Comparison of ENCODE assay signal across 8 cellular contexts in the genomic region with DNA sequence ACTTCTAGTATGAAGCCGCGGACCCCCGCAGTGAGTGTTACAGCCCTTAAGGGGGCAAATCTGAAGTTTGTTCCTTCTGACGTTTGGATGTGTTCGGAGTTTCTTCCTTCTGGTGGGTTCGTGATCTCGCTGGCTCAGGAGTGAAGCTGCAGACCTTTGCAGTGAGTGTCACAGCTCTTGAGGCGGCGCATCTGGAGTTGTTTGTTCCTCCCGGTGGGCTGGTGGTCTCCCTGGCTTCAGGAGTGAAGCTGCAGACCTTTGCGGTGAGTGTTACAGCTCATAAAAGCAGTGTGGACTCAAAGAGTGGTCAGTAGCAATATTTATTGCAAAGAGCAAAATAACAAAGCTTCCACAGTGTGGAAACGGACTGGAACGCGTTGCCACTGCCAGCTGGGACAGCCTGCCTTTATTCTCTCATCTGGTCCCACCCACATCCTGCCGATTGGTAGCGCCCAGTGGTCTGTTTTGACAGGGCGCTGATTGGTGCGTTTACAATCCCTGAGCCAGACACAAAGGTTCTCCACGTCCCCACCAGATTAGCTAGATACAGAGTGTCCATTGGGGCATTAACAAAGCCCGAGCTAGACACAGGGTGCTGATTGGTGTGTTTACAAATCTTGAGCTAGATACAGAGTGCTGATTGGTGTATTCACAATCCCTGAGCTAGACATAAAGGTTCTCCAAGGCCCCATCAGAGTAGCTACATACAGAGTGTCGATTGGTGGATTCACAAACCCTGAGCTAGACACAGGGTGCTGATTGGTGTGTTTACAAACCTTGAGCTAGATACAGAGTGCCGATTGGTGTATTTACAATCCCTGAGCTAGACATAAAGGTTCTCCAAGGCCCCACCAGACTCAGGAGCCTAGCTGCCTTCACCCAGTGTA. TPM values are rescaled to one million over a fixed set of nuclear protein-coding genes. Genes with fewer than 3 reads are reported as not detected.
A peak's percentile ranks its signal among the peaks of the same experiment; 100 is the strongest.
DNase-seq lines count a peak whose midpoint lies in the region; ATAC-seq, FAIRE-seq and TF ChIP-seq lines count a peak whose summit lies in the region.
"Not testable (repeated sequence)": the region's sequence is repeated elsewhere in the genome, so short reads cannot be mapped to it uniquely, and the experiment has no call there.

No MANE protein-coding gene starts in this region.

- peak; percentile 48; the same call in 1 of the 3 replicates for ATAC-seq in DND-41 (ENCODE audit: insufficient read depth, low read depth)
- not testable (repeated sequence) for ATAC-seq in HepG2; stimulated activated memory B cell treated with anti-CD40 and anti-IgM and Interleukin-4, amounts not matched to agents 10 μg/mL and 1 μg/mL and 100 μg/mL, for 72 hours

- H3K4me3 ChIP-seq in A673 (ENCODE audit: low read depth, low read length, poor library complexity, severe bottlenecking); DND-41 (ENCODE audit: low read depth in 1 of 2, low read length in 2 of 2); HepG2 (replicated peaks in 1 of 3; ENCODE audit: insufficient read depth in 1 of 3, low read depth in 2 of 3, low read length in 3 of 3): not testable (repeated sequence)

- not testable (repeated sequence) for H3K36me3 Mint-ChIP-seq in T-helper 1 cell treated with Interleukin-12 subunit alpha and Interleukin-12 subunit beta and Interleukin-4 antibody, amounts not matched to agents 30 μg/mL and 1 μg/mL, for 36 hours (ENCODE audit: low read depth); brain; nephron progenitor cell (ENCODE audit: low read depth); stimulated activated memory B cell treated with anti-CD40 and anti-IgM and Interleukin-4, amounts not matched to agents 10 μg/mL and 1 μg/mL and 100 μg/mL, for 72 hours

- not testable (repeated sequence) for TF ChIP-seq CTCF in A673 (conservative IDR thresholded peaks at IDR 0.05; ENCODE audit: low read depth, low read length); DND-41 (IDR thresholded peaks at IDR 0.05; ENCODE audit: borderline replicate concordance, extremely low read depth, low read length, poor library complexity, severe bottlenecking); brain (conservative IDR thresholded peaks at IDR 0.05); HepG2 (CRISPR knock-in tag; IDR thresholded peaks at IDR 0.05); nephron progenitor cell (IDR thresholded peaks at IDR 0.05)

- TSS peak; percentile 99 for BruUV-seq in A673 (replicated peaks; lab: Mats Ljungman, UMichigan)
- BruUV-seq in HepG2 (replicated peaks; lab: Mats Ljungman, UMichigan) = TSS peak; percentile 96

- not testable (repeated sequence) for H3K27me3 Mint-ChIP-seq in T-helper 1 cell treated with Interleukin-12 subunit alpha and Interleukin-12 subunit beta and Interleukin-4 antibody, amounts not matched to agents 30 μg/mL and 1 μg/mL, for 36 hours (ENCODE audit: low read depth); brain; nephron progenitor cell (ENCODE audit: low read depth, poor library complexity); stimulated activated memory B cell treated with anti-CD40 and anti-IgM and Interleukin-4, amounts not matched to agents 10 μg/mL and 1 μg/mL and 100 μg/mL, for 72 hours

- not testable (repeated sequence) for H4K20me1 ChIP-seq in DND-41 (ENCODE audit: insufficient read depth, low read length); HepG2 (ENCODE audit: insufficient read depth, low read length)

- H3K9ac ChIP-seq in DND-41 (ENCODE audit: low read depth, low read length); HepG2 (ENCODE audit: insufficient read depth, low read depth, low read length): not testable (repeated sequence)

- 82% methylated on average over 14 of the region's 22 CpGs for WGBS in HepG2 (ENCODE audit: low lambda C conversion rate)

- POLR2A ChIA-PET in A673 (lab: Charles Lee; ENCODE audit: low non-redundant PET) = not testable (repeated sequence)
- POLR2A ChIA-PET in HepG2 (lab: Yijun Ruan, JAX) = interaction anchor here (1.1 to 1.3 kb wide), 2 partner anchors 18 to 36 kb away, joined by 3 to 4 read pairs; a partner anchor contains a TSS

- not testable (repeated sequence) for TF ChIP-seq EP300 in HepG2 (IDR thresholded peaks at IDR 0.05; ENCODE audit: low read depth in 2 of 2, low read length in 2 of 2); HepG2 (CRISPR knock-in tag; IDR thresholded peaks at IDR 0.05; ENCODE audit: borderline replicate concordance)

- H3K4me3 Mint-ChIP-seq in T-helper 1 cell treated with Interleukin-12 subunit alpha and Interleukin-12 subunit beta and Interleukin-4 antibody, amounts not matched to agents 30 μg/mL and 1 μg/mL, for 36 hours; brain; nephron progenitor cell; stimulated activated memory B cell treated with anti-CD40 and anti-IgM and Interleukin-4, amounts not matched to agents 10 μg/mL and 1 μg/mL and 100 μg/mL, for 72 hours: not testable (repeated sequence)

- TF ChIP-seq RAD21 in HepG2 (CRISPR knock-in tag; IDR thresholded peaks at IDR 0.05) = not testable (repeated sequence)

- intact Hi-C loops in A673 (cut with micrococcal nuclease; ENCODE audit: unreplicated experiment); HepG2 (cut with micrococcal nuclease; ENCODE audit: unreplicated experiment): not testable (repeated sequence)

- H3K9me3 ChIP-seq in A673 (ENCODE audit: low read depth, low read length, poor library complexity, severe bottlenecking); DND-41 (ENCODE audit: insufficient read depth, low read length, severe bottlenecking); HepG2 (ENCODE audit: low read length): not testable (repeated sequence)

- CTCF ChIA-PET in A673 (lab: Charles Lee) = interaction anchor here (0.6 kb wide), 1 partner anchor 36 kb away, joined by 3 read pairs; a partner anchor contains a TSS
- CTCF ChIA-PET in HepG2 (lab: Yijun Ruan, JAX; ENCODE audit: low intra/inter-chr PET ratio, low total read pairs) = not testable (repeated sequence)

- peaks cover 12% of the 10 kb centered on the region for H3K4me1 ChIP-seq in A673 (ENCODE audit: insufficient read depth, low read length, poor library complexity, severe bottlenecking)
- not testable (repeated sequence) for H3K4me1 ChIP-seq in DND-41 (ENCODE audit: insufficient read depth, low read length)
- H3K4me1 ChIP-seq in HepG2 (ENCODE audit: insufficient read depth, low read length) = peaks cover 31% of the 10 kb centered on the region

- not testable (repeated sequence) for H3K36me3 ChIP-seq in A673 (ENCODE audit: insufficient read depth, low read length, poor library complexity, severe bottlenecking); DND-41 (ENCODE audit: insufficient read depth, low read length); HepG2 (replicated peaks in 1 of 2; ENCODE audit: control insufficient read depth in 1 of 2, insufficient read depth in 2 of 2, low read length in 2 of 2)

- H3K9me3 Mint-ChIP-seq in T-helper 1 cell treated with Interleukin-12 subunit alpha and Interleukin-12 subunit beta and Interleukin-4 antibody, amounts not matched to agents 30 μg/mL and 1 μg/mL, for 36 hours; brain; nephron progenitor cell; stimulated activated memory B cell treated with anti-CD40 and anti-IgM and Interleukin-4, amounts not matched to agents 10 μg/mL and 1 μg/mL and 100 μg/mL, for 72 hours: not testable (repeated sequence)

- H3K79me2 ChIP-seq in DND-41 (ENCODE audit: insufficient read depth, low read length); HepG2 (ENCODE audit: insufficient read depth, low read length): not testable (repeated sequence)

- not testable (repeated sequence) for H3K27me3 ChIP-seq in A673 (replicated peaks; ENCODE audit: insufficient read depth, low read depth, low read length, poor library complexity); DND-41 (ENCODE audit: insufficient read depth, low read length, poor library complexity); HepG2 (ENCODE audit: control insufficient read depth in 1 of 2, insufficient read depth in 2 of 2, low read length in 2 of 2)

- H2AFZ ChIP-seq in DND-41 (ENCODE audit: low read depth, low read length); HepG2 (ENCODE audit: low read length): not testable (repeated sequence)

- in situ Hi-C loops in HepG2 (cut with HindIII; ENCODE audit: extremely low pct_ligation_motif_present, low pct_unique_long_range_greater_than_20kb) = not testable (repeated sequence)

- DNase-seq in A673 (ENCODE audit: low spot score); nephron progenitor cell: not testable (repeated sequence)
- DNase-seq in DND-41 = peak; percentile 53
- peak; percentile 33 for DNase-seq in NCI-H146 treated with DMSO at 0.1 percent for 48 hours (lab: John Stamatoyannopoulos, UW; ENCODE audit: unreplicated experiment)
- DNase-seq in HepG2 (ENCODE audit: low spot score) = peak; percentile 18

- H3K4me2 ChIP-seq in DND-41 (ENCODE audit: insufficient read depth, low read length); HepG2 (ENCODE audit: low read depth, low read length): not testable (repeated sequence)

- not testable (repeated sequence) for H3K27ac ChIP-seq in A673 (ENCODE audit: low read depth, low read length, poor library complexity, severe bottlenecking); DND-41 (ENCODE audit: low read length); HepG2 (ENCODE audit: extremely low read length, insufficient read depth, low read length)

- not testable (repeated sequence) for FAIRE-seq in HepG2 (lab: Jason Lieb, UNC)

- H3K27ac Mint-ChIP-seq in T-helper 1 cell treated with Interleukin-12 subunit alpha and Interleukin-12 subunit beta and Interleukin-4 antibody, amounts not matched to agents 30 μg/mL and 1 μg/mL, for 36 hours = peak overlapping the region; percentile 15
- peak overlapping the region in 3 of 5 experiments; percentile 13 to 92 (median 60) for H3K27ac Mint-ChIP-seq in brain
- peak overlapping the region; percentile 94 for H3K27ac Mint-ChIP-seq in nephron progenitor cell
- H3K27ac Mint-ChIP-seq in stimulated activated memory B cell treated with anti-CD40 and anti-IgM and Interleukin-4, amounts not matched to agents 10 μg/mL and 1 μg/mL and 100 μg/mL, for 72 hours = peak overlapping the region; percentile 82

- peaks cover 24% of the 10 kb centered on the region for H3K4me1 Mint-ChIP-seq in T-helper 1 cell treated with Interleukin-12 subunit alpha and Interleukin-12 subunit beta and Interleukin-4 antibody, amounts not matched to agents 30 μg/mL and 1 μg/mL, for 36 hours (ENCODE audit: low read depth)
- peaks cover 16% of the 10 kb centered on the region for H3K4me1 Mint-ChIP-seq in brain
- peaks cover 20% of the 10 kb centered on the region for H3K4me1 Mint-ChIP-seq in nephron progenitor cell
- H3K4me1 Mint-ChIP-seq in stimulated activated memory B cell treated with anti-CD40 and anti-IgM and Interleukin-4, amounts not matched to agents 10 μg/mL and 1 μg/mL and 100 μg/mL, for 72 hours = peaks cover 26% of the 10 kb centered on the region

- peak in 1 of 2 experiments; percentile 49; a peak in 1 of 4 replicates for TF ChIP-seq POLR2A in HepG2 (IDR thresholded peaks at IDR 0.05; ENCODE audit: insufficient read depth in 1 of 2, low read depth in 2 of 2, low read length in 2 of 2)

RNA-seq across cellular contexts. Expression of a gene that starts 35.8 kb away (rescaled TPM):
- total RNA-seq in A673 (2021) = 148 and 164 TPM in 2 replicates
- polyA plus RNA-seq in brain (ENCODE audit: insufficient read depth, low read depth, low replicate concordance) = 31.1 TPM
- total RNA-seq in HepG2 (2016; rRNA removed; fragmentation: Illumina TruSeq; extraction: Trizol) = 10.0 and 14.3 TPM in 2 replicates
- total RNA-seq in HepG2 (2016; cell fraction: cytosol; rRNA removed; fragmentation: Illumina TruSeq; extraction: Trizol; ENCODE audit: low read depth) = 5.0 and 5.9 TPM in 2 replicates
- total RNA-seq in HepG2 (2016; cell fraction: insoluble cytoplasmic fraction; rRNA removed; fragmentation: Illumina TruSeq; extraction: Trizol) = 8.1 and 16.1 TPM in 2 replicates
- 10.0 and 11.1 TPM in 2 replicates for total RNA-seq in HepG2 (2016; cell fraction: membrane; rRNA removed; fragmentation: Illumina TruSeq; extraction: Trizol)
- 12.6 and 13.6 TPM in 2 replicates for total RNA-seq in HepG2 (2016; cell fraction: nucleus; rRNA removed; fragmentation: Illumina TruSeq; extraction: Trizol)
- polyA plus RNA-seq in HepG2 (2011; rRNA removed) = 10.1 and 12.9 TPM in 2 replicates
- 14.4 and 15.3 TPM in 2 replicates for polyA plus RNA-seq in HepG2 (2011; cell fraction: cytosol; rRNA removed)
- 84.6 and 97.2 TPM in 2 replicates for polyA plus RNA-seq in HepG2 (2011; cell fraction: nucleus; rRNA removed)
- 20.1 and 25.8 TPM in 2 replicates for polyA plus RNA-seq in HepG2 (2012)
- polyA plus RNA-seq in HepG2 (2016; cell fraction: cytosol; fragmentation: Illumina TruSeq; extraction: Trizol; ENCODE audit: low read depth) = 5.5 and 5.8 TPM in 2 replicates
- 17.5 and 22.6 TPM in 2 replicates for polyA plus RNA-seq in HepG2 (2016; cell fraction: insoluble cytoplasmic fraction; fragmentation: Illumina TruSeq; extraction: Trizol; ENCODE audit: low read depth)
- polyA plus RNA-seq in HepG2 (2016; cell fraction: membrane; fragmentation: Illumina TruSeq; extraction: Trizol; ENCODE audit: low read depth) = 9.7 and 9.8 TPM in 2 replicates
- polyA plus RNA-seq in HepG2 (2016; cell fraction: nucleus; fragmentation: Illumina TruSeq; extraction: Trizol; ENCODE audit: insufficient read depth, low read depth) = 39.1 and 40.8 TPM in 2 replicates
- 8.1 and 9.7 TPM in 2 replicates for polyA minus RNA-seq in HepG2 (2011; rRNA and poly(A)+ RNA removed; ENCODE audit: low replicate concordance)
- polyA minus RNA-seq in HepG2 (2011; cell fraction: cytosol; rRNA and poly(A)+ RNA removed) = 7.0 and 7.3 TPM in 2 replicates
- 9.7 and 9.9 TPM in 2 replicates for polyA minus RNA-seq in HepG2 (2011; cell fraction: nucleus; rRNA and poly(A)+ RNA removed)

RNA-seq across cellular contexts. Expression of a gene that starts 35.8 kb away (rescaled TPM):
- total RNA-seq in A673 (2021) (63.3 and 69.5 TPM in 2 replicates), HepG2 (2016; rRNA removed; fragmentation: Illumina TruSeq; extraction: Trizol) (36.8 and 47.9 TPM in 2 replicates)
- polyA plus RNA-seq in brain (ENCODE audit: insufficient read depth, low read depth, low replicate concordance) (74.2 TPM), HepG2 (2011; rRNA removed) (66.4 and 85.5 TPM in 2 replicates)
- total RNA-seq in HepG2 (2016; cell fraction: cytosol; rRNA removed; fragmentation: Illumina TruSeq; extraction: Trizol; ENCODE audit: low read depth) = 56.0 and 67.5 TPM in 2 replicates
- 33.4 and 50.3 TPM in 2 replicates for total RNA-seq in HepG2 (2016; cell fraction: insoluble cytoplasmic fraction; rRNA removed; fragmentation: Illumina TruSeq; extraction: Trizol)
- 78.5 and 90.1 TPM in 2 replicates for total RNA-seq in HepG2 (2016; cell fraction: membrane; rRNA removed; fragmentation: Illumina TruSeq; extraction: Trizol)
- total RNA-seq in HepG2 (2016; cell fraction: nucleus; rRNA removed; fragmentation: Illumina TruSeq; extraction: Trizol) = 27.2 and 35.2 TPM in 2 replicates
- polyA plus RNA-seq in HepG2 (2011; cell fraction: cytosol; rRNA removed) = 58.0 and 78.9 TPM in 2 replicates
- 198 and 219 TPM in 2 replicates for polyA plus RNA-seq in HepG2 (2011; cell fraction: nucleus; rRNA removed)
- 28.8 and 43.3 TPM in 2 replicates for polyA plus RNA-seq in HepG2 (2012)
- polyA plus RNA-seq in HepG2 (2016; cell fraction: cytosol; fragmentation: Illumina TruSeq; extraction: Trizol; ENCODE audit: low read depth) = 79.7 and 89.7 TPM in 2 replicates
- 39.4 and 44.9 TPM in 2 replicates for polyA plus RNA-seq in HepG2 (2016; cell fraction: insoluble cytoplasmic fraction; fragmentation: Illumina TruSeq; extraction: Trizol; ENCODE audit: low read depth)
- 85.7 and 88.6 TPM in 2 replicates for polyA plus RNA-seq in HepG2 (2016; cell fraction: membrane; fragmentation: Illumina TruSeq; extraction: Trizol; ENCODE audit: low read depth)
- polyA plus RNA-seq in HepG2 (2016; cell fraction: nucleus; fragmentation: Illumina TruSeq; extraction: Trizol; ENCODE audit: insufficient read depth, low read depth) = 76.5 and 85.3 TPM in 2 replicates
- polyA minus RNA-seq in HepG2 (2011; rRNA and poly(A)+ RNA removed; ENCODE audit: low replicate concordance) = 37.6 and 153 TPM in 2 replicates
- 11.9 and 14.2 TPM in 2 replicates for polyA minus RNA-seq in HepG2 (2011; cell fraction: cytosol; rRNA and poly(A)+ RNA removed)
- polyA minus RNA-seq in HepG2 (2011; cell fraction: nucleus; rRNA and poly(A)+ RNA removed) = 10.3 and 12.1 TPM in 2 replicates

Comparison
In these comparisons a context has a peak if more than half of its experiments do, and no peak if none do; other contexts are left out.
1. H3K27ac Mint-ChIP-seq: peak in every context shown above with its lines; median percentile 94 in nephron progenitor cell; 82 in stimulated activated memory B cell treated with anti-CD40 and anti-IgM and Interleukin-4, amounts not matched to agents 10 μg/mL and 1 μg/mL and 100 μg/mL, for 72 hours; 60 in brain; 15 in T-helper 1 cell treated with Interleukin-12 subunit alpha and Interleukin-12 subunit beta and Interleukin-4 antibody, amounts not matched to agents 30 μg/mL and 1 μg/mL, for 36 hours.